Comparison of ENCODE assay signal across 15 cellular contexts in the genomic region with DNA sequence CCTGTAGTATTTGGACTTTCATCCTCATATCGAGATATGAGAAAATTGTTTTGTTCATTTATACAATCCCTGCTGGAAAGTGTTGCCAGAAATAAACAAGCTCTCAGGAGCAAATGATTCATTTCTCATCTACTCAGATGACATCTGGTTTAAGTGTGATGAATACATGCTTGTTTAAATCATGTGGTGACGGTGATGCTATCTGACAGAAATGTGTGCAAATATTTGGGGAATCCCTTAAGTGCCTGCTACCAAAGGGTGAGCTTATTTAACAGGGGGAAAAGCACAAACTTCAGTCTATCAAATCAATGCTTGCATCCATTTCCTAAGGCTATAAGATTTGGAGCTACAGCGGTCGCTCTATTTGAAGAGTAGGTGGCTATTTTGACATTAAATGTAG.
DNase-seq lines count a peak whose midpoint lies in the region; ATAC-seq and TF ChIP-seq lines count a peak whose summit lies in the region.
"Had no signal": no experiment of that assay in that cellular context is flagged by ENCODE, and none has a peak within 500 bp of the region (broad histone marks: within the 10 kb centered on the region; RNA-seq: fewer than 3 reads in every experiment).

No MANE protein-coding gene starts in this region.

- H2AFZ ChIP-seq in osteoblast (ENCODE audit: low read length): no peak overlapping the region

- H3K36me3 ChIP-seq in osteoblast (ENCODE audit: insufficient read depth, low read length): no peaks in the 10 kb centered on the region
- H3K36me3 ChIP-seq in BE2C: no peaks in the 10 kb centered on the region

- no peaks in the 10 kb centered on the region for H3K27me3 ChIP-seq in osteoblast (ENCODE audit: insufficient read depth, low read length)
- H3K27me3 ChIP-seq in BE2C: no peaks in the 10 kb centered on the region

- no peak overlapping the region for H3K27ac ChIP-seq in osteoblast (ENCODE audit: low read depth, low read length)
- H3K27ac ChIP-seq: SK-N-MC had no signal

- no peaks in the 10 kb centered on the region for H4K20me1 ChIP-seq in osteoblast (ENCODE audit: insufficient read depth, low read length)

- TF ChIP-seq POLR2A in GM18505 (IDR thresholded peaks at IDR 0.05; ENCODE audit: borderline replicate concordance, extremely low read depth, insufficient read depth, insufficient read length): no peak

- DNase-seq in DMS153 treated with DMSO at 0.1 percent for 48 hours (lab: John Stamatoyannopoulos, UW; ENCODE audit: unreplicated experiment) (peak; percentile 16), NCI-H69 (lab: John Stamatoyannopoulos, UW) (peak; percentile 27), epithelial cell of esophagus (ENCODE audit: low read depth) (peak; percentile 74), osteoblast (ENCODE audit: insufficient read length, low spot score, missing footprints) (peak; percentile 67), BE2C (no peak), medulla oblongata (ENCODE audit: extremely low spot score) (no peak)
- DNase-seq in stimulated activated CD4-positive, alpha-beta T cell treated with anti-CD3 and anti-CD28 coated beads, Interleukin-4, amount 100 ng/mL, for 1 hour: no peak
- DNase-seq: activated CD4-positive, CD25-positive, alpha-beta regulatory T cell; amygdala; CD4-positive, alpha-beta T cell; NCI-H510A; stimulated activated CD4-positive, alpha-beta T cell treated with anti-CD3 and anti-CD28 coated beads, Interleukin-4, amount 100 ng/mL, for 24 hours; stimulated activated naive CD4-positive, alpha-beta T cell treated with Interleukin-2 at 50 U/mL for 16 hours had no signal

- H3K9me3 ChIP-seq in osteoblast (ENCODE audit: low read depth, low read length) (no peaks in the 10 kb centered on the region), BE2C (no peaks in the 10 kb centered on the region)

- TF ChIP-seq CTCF in epithelial cell of esophagus (IDR thresholded peaks at IDR 0.05; ENCODE audit: insufficient read depth, low read depth, low read length, missing control alignments) (no peak), osteoblast (IDR thresholded peaks at IDR 0.05; ENCODE audit: extremely low read depth, low read depth, low read length) (no peak), BE2C (IDR thresholded peaks at IDR 0.05; ENCODE audit: low read depth, low read length) (no peak)

- H3K79me2 ChIP-seq in osteoblast (ENCODE audit: insufficient read depth, low read length): no peaks in the 10 kb centered on the region

- ATAC-seq in GM18505 (IDR thresholded peaks at IDR 0.05; ENCODE audit: unreplicated experiment): no peak

- no peak overlapping the region for H3K4me3 ChIP-seq in epithelial cell of esophagus (ENCODE audit: low read length)
- H3K4me3 ChIP-seq in osteoblast (ENCODE audit: insufficient read depth, low read length): no peak overlapping the region
- no peak overlapping the region for H3K4me3 ChIP-seq in BE2C (ENCODE audit: low read depth, low read length)
- H3K4me3 ChIP-seq: SK-N-MC had no signal

- H3K4me2 ChIP-seq in osteoblast (ENCODE audit: insufficient read depth, low read length): no peak overlapping the region

- H3K4me1 ChIP-seq in osteoblast (ENCODE audit: insufficient read depth, low read length): peaks cover 5% of the 10 kb centered on the region
- H3K4me1 ChIP-seq in BE2C: no peaks in the 10 kb centered on the region

Comparison
In these comparisons a context has a peak if more than half of its experiments do, and no peak if none do; other contexts are left out.
1. DNase-seq: peak in DMS153 treated with DMSO at 0.1 percent for 48 hours (single experiment), NCI-H69 (single experiment), epithelial cell of esophagus (single experiment) and osteoblast (single experiment); none in BE2C (single experiment), medulla oblongata (single experiment) and stimulated activated CD4-positive, alpha-beta T cell treated with anti-CD3 and anti-CD28 coated beads, Interleukin-4, amount 100 ng/mL, for 1 hour (single experiment).